8 cellular contexts compared by ENCODE assay signal in the genomic region with DNA sequence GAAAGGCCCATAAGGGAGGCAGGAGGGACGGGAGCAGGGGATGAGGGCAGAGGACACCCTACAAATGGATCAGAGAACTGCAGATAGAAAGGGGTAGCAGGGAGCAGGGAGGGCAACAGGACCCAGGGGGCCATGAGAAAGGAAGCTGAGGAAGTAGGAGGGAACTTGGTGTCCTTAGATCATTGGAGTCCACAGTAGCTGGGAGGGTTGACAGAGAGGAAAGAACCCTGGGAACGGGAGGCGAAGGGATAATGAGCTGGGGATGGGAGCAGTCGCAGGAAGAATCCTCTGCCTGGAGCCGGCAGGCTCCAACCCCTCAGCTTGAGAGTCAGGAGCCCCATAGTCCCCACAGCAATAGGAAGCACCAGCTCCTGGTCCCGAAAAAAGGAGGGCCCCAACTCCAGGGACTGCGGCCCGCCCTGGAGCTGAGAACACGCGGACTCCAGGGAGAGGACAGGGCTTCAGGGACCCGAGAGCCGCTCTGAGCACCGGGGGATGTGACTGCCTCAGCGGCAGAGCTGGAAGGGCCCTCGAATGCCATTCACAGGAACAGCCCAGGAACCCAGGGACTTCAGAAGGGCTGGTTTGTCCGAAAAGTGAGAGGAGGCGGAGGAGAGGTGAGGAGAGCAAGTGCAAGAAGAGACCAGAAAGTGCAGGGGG. TPM values are rescaled to one million over a fixed set of nuclear protein-coding genes. Genes with fewer than 3 reads are reported as not detected.
DNase-seq lines count a peak whose midpoint lies in the region; ATAC-seq, FAIRE-seq and TF ChIP-seq lines count a peak whose summit lies in the region.

No MANE protein-coding gene starts in this region.

- H3K4me3 Mint-ChIP-seq in WTC11 = peak overlapping the region; percentile 79

- no peak for TF ChIP-seq POLR2A in GM12892 (IDR thresholded peaks at IDR 0.05; ENCODE audit: low read depth, low read length)

- H3K27ac ChIP-seq in rectal smooth muscle tissue (ENCODE audit: low read depth, low read length) (no peak overlapping the region), foreskin keratinocyte (no peak overlapping the region)

- H3K27me3 ChIP-seq in iPS-15b (ENCODE audit: control insufficient read depth, insufficient read depth, low read length) (peaks cover 76% of the 10 kb centered on the region), rectal smooth muscle tissue (ENCODE audit: control insufficient read depth, insufficient read depth, low read length) (peaks cover 6% of the 10 kb centered on the region), foreskin keratinocyte (peaks cover 53% of the 10 kb centered on the region)

- H3K27ac Mint-ChIP-seq in WTC11 = no peak overlapping the region

- CTCF ChIA-PET in WTC11 (lab: Charles Lee) = interaction anchor here (0.6 to 2.0 kb wide), 6 partner anchors 10 to 325 kb away, joined by 3 to 10 read pairs (median 3); a partner anchor contains a TSS

- H3K4me1 ChIP-seq in iPS-15b (ENCODE audit: control insufficient read depth, insufficient read depth, low read length) (peaks cover 6% of the 10 kb centered on the region), rectal smooth muscle tissue (ENCODE audit: control insufficient read depth, insufficient read depth, low read length) (peaks cover 8% of the 10 kb centered on the region), foreskin keratinocyte (no peaks in the 10 kb centered on the region)

- H3K9me3 ChIP-seq in iPS-15b (ENCODE audit: control insufficient read depth, insufficient read depth, low read length) = no peaks in the 10 kb centered on the region

- ATAC-seq in WTC11 (peak; percentile 43), HG02759 (IDR thresholded peaks at IDR 0.05; ENCODE audit: unreplicated experiment) (no peak), foreskin keratinocyte (no peak)

- H3K4me1 Mint-ChIP-seq in WTC11 = peaks cover 34% of the 10 kb centered on the region

- H3K36me3 ChIP-seq in iPS-15b (ENCODE audit: control insufficient read depth, insufficient read depth, low read length) (no peaks in the 10 kb centered on the region), rectal smooth muscle tissue (ENCODE audit: control insufficient read depth, insufficient read depth, low read length) (no peaks in the 10 kb centered on the region)

- peaks cover 79% of the 10 kb centered on the region for H3K27me3 Mint-ChIP-seq in WTC11 (ENCODE audit: low read depth)

- no peak for TF ChIP-seq CTCF in WTC11 (IDR thresholded peaks at IDR 0.05)
- no peak for TF ChIP-seq CTCF in foreskin keratinocyte (conservative IDR thresholded peaks at IDR 0.05)

- peaks cover 2% of the 10 kb centered on the region; the same call in 1 of the 2 replicates for H3K36me3 Mint-ChIP-seq in WTC11

- POLR2A ChIA-PET in WTC11 (lab: Charles Lee) = interaction anchor here (1.2 to 2.1 kb wide), 2 partner anchors 9 to 91 kb away, joined by 3 to 15 read pairs; no protein-coding TSS in a partner anchor

- H3K4me3 ChIP-seq in iPS-15b (ENCODE audit: low read depth, low read length) (peak overlapping the region; percentile 60), rectal smooth muscle tissue (ENCODE audit: low read length) (peak overlapping the region; percentile 75)

- DNase-seq in GM12892 (ENCODE audit: insufficient read length) (peak; percentile 20), WTC11 (ENCODE audit: low spot score) (no peak), NCI-H748 (lab: John Stamatoyannopoulos, UW; ENCODE audit: unreplicated experiment) (no peak), SKM-1 (lab: John Stamatoyannopoulos, UW; ENCODE audit: unreplicated experiment) (no peak), foreskin keratinocyte (no peak)

- H3K9ac ChIP-seq in iPS-15b (ENCODE audit: low read depth, low read length) (no peak overlapping the region), rectal smooth muscle tissue (ENCODE audit: low read length) (no peak overlapping the region)

- FAIRE-seq in GM12892 (lab: Jason Lieb, UNC) = no peak

- H3K9me3 Mint-ChIP-seq in WTC11 = no peaks in the 10 kb centered on the region

TF ChIP-seq in WTC11, 78 proteins besides CTCF, POLR2A, EP300 and RAD21:
- no peak for TF ChIP-seq ZNF671 (CRISPR knock-in tag; IDR thresholded peaks at IDR 0.05)
- TF ChIP-seq FOXK1 (CRISPR knock-in tag; IDR thresholded peaks at IDR 0.05) = no peak
- TF ChIP-seq, protein P1, sequence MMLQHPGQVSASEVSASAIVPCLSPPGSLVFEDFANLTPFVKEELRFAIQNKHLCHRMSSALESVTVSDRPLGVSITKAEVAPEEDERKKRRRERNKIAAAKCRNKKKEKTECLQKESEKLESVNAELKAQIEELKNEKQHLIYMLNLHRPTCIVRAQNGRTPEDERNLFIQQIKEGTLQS (CRISPR knock-in tag; conservative IDR thresholded peaks at IDR 0.05) = no peak
- TF ChIP-seq, protein P2, sequence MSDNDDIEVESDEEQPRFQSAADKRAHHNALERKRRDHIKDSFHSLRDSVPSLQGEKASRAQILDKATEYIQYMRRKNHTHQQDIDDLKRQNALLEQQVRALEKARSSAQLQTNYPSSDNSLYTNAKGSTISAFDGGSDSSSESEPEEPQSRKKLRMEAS (CRISPR knock-in tag; IDR thresholded peaks at IDR 0.05) = 0 out of 2 replicates have a peak, but pooled peaks have one; percentile 22
- no peak for TF ChIP-seq GTF2I (CRISPR knock-in tag; conservative IDR thresholded peaks at IDR 0.05)
- TF ChIP-seq, protein P3, sequence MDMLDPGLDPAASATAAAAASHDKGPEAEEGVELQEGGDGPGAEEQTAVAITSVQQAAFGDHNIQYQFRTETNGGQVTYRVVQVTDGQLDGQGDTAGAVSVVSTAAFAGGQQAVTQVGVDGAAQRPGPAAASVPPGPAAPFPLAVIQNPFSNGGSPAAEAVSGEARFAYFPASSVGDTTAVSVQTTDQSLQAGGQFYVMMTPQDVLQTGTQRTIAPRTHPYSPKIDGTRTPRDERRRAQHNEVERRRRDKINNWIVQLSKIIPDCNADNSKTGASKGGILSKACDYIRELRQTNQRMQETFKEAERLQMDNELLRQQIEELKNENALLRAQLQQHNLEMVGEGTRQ (CRISPR knock-in tag; IDR thresholded peaks at IDR 0.05) = no peak
- no peak for TF ChIP-seq SMAD4 (CRISPR knock-in tag; IDR thresholded peaks at IDR 0.05)
- TF ChIP-seq RORB (CRISPR knock-in tag; IDR thresholded peaks at IDR 0.05) = no peak
- TF ChIP-seq, protein P4, sequence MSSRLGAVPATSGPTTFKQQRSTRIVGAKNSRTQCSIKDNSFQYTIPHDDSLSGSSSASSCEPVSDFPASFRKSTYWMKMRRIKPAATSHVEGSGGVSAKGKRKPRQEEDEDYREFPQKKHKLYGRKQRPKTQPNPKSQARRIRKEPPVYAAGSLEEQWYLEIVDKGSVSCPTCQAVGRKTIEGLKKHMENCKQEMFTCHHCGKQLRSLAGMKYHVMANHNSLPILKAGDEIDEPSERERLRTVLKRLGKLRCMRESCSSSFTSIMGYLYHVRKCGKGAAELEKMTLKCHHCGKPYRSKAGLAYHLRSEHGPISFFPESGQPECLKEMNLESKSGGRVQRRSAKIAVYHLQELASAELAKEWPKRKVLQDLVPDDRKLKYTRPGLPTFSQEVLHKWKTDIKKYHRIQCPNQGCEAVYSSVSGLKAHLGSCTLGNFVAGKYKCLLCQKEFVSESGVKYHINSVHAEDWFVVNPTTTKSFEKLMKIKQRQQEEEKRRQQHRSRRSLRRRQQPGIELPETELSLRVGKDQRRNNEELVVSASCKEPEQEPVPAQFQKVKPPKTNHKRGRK (CRISPR knock-in tag; IDR thresholded peaks at IDR 0.05; ENCODE audit: borderline replicate concordance) = no peak

RNA-seq across cellular contexts. Expression of a gene that starts 32.7 kb away (rescaled TPM):
- polyA plus RNA-seq in GM12892 (2012; ENCODE audit: missing spikeins) = 940 TPM
- total RNA-seq in WTC11 (2021) = 93.2 to 135 TPM (median 134 TPM) in 3 replicates
- 230 and 262 TPM in 2 replicates for total RNA-seq in foreskin keratinocyte
- 273 and 304 TPM in 2 replicates for polyA plus RNA-seq in foreskin keratinocyte
